In the genomic region with DNA sequence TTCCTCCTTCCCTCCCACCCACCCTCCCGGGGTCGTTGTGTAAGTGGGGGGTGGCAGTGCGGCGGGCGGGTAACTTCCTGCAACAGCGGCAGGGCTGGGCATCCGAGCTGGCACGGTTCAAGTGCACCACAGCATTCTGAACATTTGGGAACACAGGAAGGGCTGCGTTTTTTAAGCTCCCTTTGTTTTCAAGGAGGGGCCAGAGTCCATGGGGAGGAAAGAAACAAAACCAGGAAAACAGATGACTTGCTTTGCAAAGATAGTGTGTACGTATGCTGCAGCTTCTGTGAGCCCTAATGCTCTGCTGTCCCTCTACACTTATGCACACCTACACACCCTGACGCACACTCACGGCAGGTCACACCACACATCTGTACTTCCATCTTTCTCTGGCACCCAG, we compare ENCODE assay signal across 26 cellular contexts.
DNase-seq lines count a peak whose midpoint lies in the region; ATAC-seq and TF ChIP-seq lines count a peak whose summit lies in the region.
"Had no signal": no experiment of that assay in that cellular context is flagged by ENCODE, and none has a peak within 500 bp of the region (broad histone marks: within the 10 kb centered on the region; RNA-seq: fewer than 3 reads in every experiment).

No MANE protein-coding gene starts in this region.

- H3K9ac ChIP-seq in liver (ENCODE audit: low read depth in 1 of 2, low read length in 2 of 2): no peak overlapping the region

- no peak overlapping the region for H3K4me3 ChIP-seq in esophagus squamous epithelium
- H3K4me3 ChIP-seq in liver (ENCODE audit: low read depth in 1 of 3, low read length in 3 of 3): no peak overlapping the region
- no peak overlapping the region for H3K4me3 ChIP-seq in spleen
- H3K4me3 ChIP-seq: GM12878, SJSA1, transverse colon had no signal

- H3K9me3 ChIP-seq in esophagus squamous epithelium (no peaks in the 10 kb centered on the region), liver (ENCODE audit: control insufficient read depth in 4 of 4, low read length in 3 of 4) (no peaks in the 10 kb centered on the region), spleen (no peaks in the 10 kb centered on the region)
- H3K9me3 ChIP-seq: SJSA1, transverse colon had no signal

- no peaks in the 10 kb centered on the region for H3K9me3 Mint-ChIP-seq in activated T-cell treated with anti-CD3 and anti-CD28 coated beads, Interleukin-2, amount 50 U/mL, for 4 hours
- H3K9me3 Mint-ChIP-seq: activated CD4-positive, alpha-beta memory T cell treated with anti-CD3 and anti-CD28 coated beads, Interleukin-2, amount 10 ng/mL, durations not matched to agents 7 days and 5 days; HFFc6; stimulated activated naive CD8-positive, alpha-beta T cell treated with anti-CD3 and anti-CD28 coated beads, Interleukin-15, amount 100 ng/mL, for 72 hours had no signal

- no peak for ATAC-seq in activated T-cell treated with anti-CD3 and anti-CD28 coated beads, Interleukin-2, amount 50 U/mL, for 4 hours
- ATAC-seq: foreskin keratinocyte; GM12878; stimulated activated naive CD8-positive, alpha-beta T cell treated with anti-CD3 and anti-CD28 coated beads, Interleukin-15, amount 100 ng/mL, for 72 hours had no signal

- 51 to 85% methylated on average over 3 to 6 of the region's 12 CpGs for WGBS in esophagus squamous epithelium, 2 donors
- WGBS in liver: 66% methylated on average over 12 of the region's 12 CpGs
- 9 to 20% (median 14%) methylated on average over 6 to 12 of the region's 12 CpGs for WGBS in spleen, 5 donors

- peak; percentile 10 for DNase-seq in CD1c-positive myeloid dendritic cell (ENCODE audit: extremely low spot score)
- DNase-seq in esophagus squamous epithelium (lab: John Stamatoyannopoulos, UW): no peak
- peak; percentile 78 for DNase-seq in spleen
- DNase-seq in stimulated activated CD8-positive, alpha-beta memory T cell treated with anti-CD3 and anti-CD28 coated beads, Interleukin-4, amount 100 ng/mL, for 48 hours: no peak
- no peak for DNase-seq in activated T-cell treated with anti-CD3 and anti-CD28 coated beads, Interleukin-2, amount 50 U/mL, for 4 hours
- no peak for DNase-seq in COLO829 (ENCODE audit: low spot score)
- no peak for DNase-seq in stimulated activated CD4-positive, alpha-beta T cell treated with anti-CD3 and anti-CD28 coated beads, Interleukin-2, amount 100 ng/mL, for 24 hours
- DNase-seq: ACHN; activated CD4-positive, alpha-beta memory T cell treated with anti-CD3 and anti-CD28 coated beads, Interleukin-2, amount 10 ng/mL, durations not matched to agents 7 days and 5 days; activated CD4-positive, CD25-positive, alpha-beta regulatory T cell treated with anti-CD3 and anti-CD28 coated beads, Interleukin-2, amount 50 U/mL, for 72 hours; activated effector memory CD4-positive, alpha-beta T cell treated with anti-CD3 and anti-CD28 coated beads, Interleukin-2, amount 50 U/mL, for 16 hours; cerebellar nuclear complex; foreskin keratinocyte; HFFc6; islet precursor cell; MM.1S; NCI-H1436; NCI-H524; nucleus accumbens; stimulated activated naive CD8-positive, alpha-beta T cell treated with anti-CD3 and anti-CD28 coated beads, Interleukin-15, amount 100 ng/mL, for 72 hours; T-helper 1 cell; transverse colon had no signal

- H3K4me1 ChIP-seq in esophagus squamous epithelium (peaks cover 13 to 73% (median 48%) of the 10 kb centered on the region in 3 donors), liver (ENCODE audit: control insufficient read depth in 4 of 4, insufficient read depth in 4 of 4, low read length in 3 of 4) (peaks cover 6 to 21% (median 14%) of the 10 kb centered on the region in 4 donors), spleen (peaks cover 8 to 68% (median 34%) of the 10 kb centered on the region in 6 donors)
- H3K4me1 ChIP-seq: foreskin keratinocyte had no signal

- H3K36me3 Mint-ChIP-seq in activated T-cell treated with anti-CD3 and anti-CD28 coated beads, Interleukin-2, amount 50 U/mL, for 4 hours (ENCODE audit: insufficient read depth): no peaks in the 10 kb centered on the region

- H3K36me3 ChIP-seq in esophagus squamous epithelium (no peaks in the 10 kb centered on the region), liver (ENCODE audit: control insufficient read depth in 4 of 4, insufficient read depth in 3 of 4, low read depth in 1 of 4, low read length in 3 of 4) (no peaks in the 10 kb centered on the region), spleen (no peaks in the 10 kb centered on the region)
- H3K36me3 ChIP-seq: SJSA1, transverse colon had no signal

- H3K27me3 Mint-ChIP-seq in activated T-cell treated with anti-CD3 and anti-CD28 coated beads, Interleukin-2, amount 50 U/mL, for 4 hours (ENCODE audit: low read depth): peaks cover 6% of the 10 kb centered on the region

- H3K4me1 Mint-ChIP-seq in activated T-cell treated with anti-CD3 and anti-CD28 coated beads, Interleukin-2, amount 50 U/mL, for 4 hours (ENCODE audit: low read depth): peaks cover 7% of the 10 kb centered on the region

- TF ChIP-seq CTCF in esophagus squamous epithelium (IDR thresholded peaks at IDR 0.05) (no peak), liver (IDR thresholded peaks at IDR 0.05; ENCODE audit: low read depth, low read length, missing input control) (no peak), spleen (IDR thresholded peaks at IDR 0.05 in 8 of 11, conservative IDR thresholded peaks at IDR 0.05 in 3 of 11) (no peak)

- H3K27ac ChIP-seq in esophagus squamous epithelium (peak overlapping the region; percentile 9 to 95 (median 76)), liver (ENCODE audit: low read depth in 1 of 2, low read length in 2 of 2) (no peak overlapping the region), spleen (peak overlapping the region in 7 of 8 donors; percentile 68 to 92 (median 80))
- H3K27ac ChIP-seq: epithelial cell of prostate, foreskin keratinocyte, SJSA1 had no signal

- TF ChIP-seq RAD21 in liver (IDR thresholded peaks at IDR 0.05): no peak

- no peak overlapping the region for H3K4me3 Mint-ChIP-seq in activated T-cell treated with anti-CD3 and anti-CD28 coated beads, Interleukin-2, amount 50 U/mL, for 4 hours
- H3K4me3 Mint-ChIP-seq: activated CD4-positive, alpha-beta memory T cell treated with anti-CD3 and anti-CD28 coated beads, Interleukin-2, amount 10 ng/mL, durations not matched to agents 7 days and 5 days; HFFc6; stimulated activated naive CD8-positive, alpha-beta T cell treated with anti-CD3 and anti-CD28 coated beads, Interleukin-15, amount 100 ng/mL, for 72 hours had no signal

- intact Hi-C loops in esophagus squamous epithelium (cut with DNase I) (no loop called here), spleen (cut with DNase I; ENCODE audit: low total_unique reads) (no loop called here)

- H3K27me3 ChIP-seq in esophagus squamous epithelium (no peaks in the 10 kb centered on the region), liver (ENCODE audit: control insufficient read depth in 4 of 4, insufficient read depth in 4 of 4, low read length in 3 of 4) (no peaks in the 10 kb centered on the region), spleen (replicated peaks in 1 of 7) (peaks cover 0 to 9% (median 0%) of the 10 kb centered on the region in 7 donors)
- H3K27me3 ChIP-seq: SJSA1, transverse colon had no signal

- TF ChIP-seq POLR2A in esophagus squamous epithelium (IDR thresholded peaks at IDR 0.05): no peak
- peak in 1 of 3 donors; percentile 28 for TF ChIP-seq POLR2A in spleen (IDR thresholded peaks at IDR 0.05)

TF ChIP-seq in liver, 16 proteins besides CTCF, POLR2A, EP300 and RAD21:
- TF ChIP-seq SP1 (IDR thresholded peaks at IDR 0.05) (peak; percentile 22), FOXA2 (IDR thresholded peaks at IDR 0.05) (no peak), HNF4G (IDR thresholded peaks at IDR 0.05) (no peak), FOXA1 (IDR thresholded peaks at IDR 0.05) (no peak), RXRA (IDR thresholded peaks at IDR 0.05) (no peak), TAF1 (conservative IDR thresholded peaks at IDR 0.05) (no peak), JUND (IDR thresholded peaks at IDR 0.05) (no peak)
- TF ChIP-seq, protein P1, sequence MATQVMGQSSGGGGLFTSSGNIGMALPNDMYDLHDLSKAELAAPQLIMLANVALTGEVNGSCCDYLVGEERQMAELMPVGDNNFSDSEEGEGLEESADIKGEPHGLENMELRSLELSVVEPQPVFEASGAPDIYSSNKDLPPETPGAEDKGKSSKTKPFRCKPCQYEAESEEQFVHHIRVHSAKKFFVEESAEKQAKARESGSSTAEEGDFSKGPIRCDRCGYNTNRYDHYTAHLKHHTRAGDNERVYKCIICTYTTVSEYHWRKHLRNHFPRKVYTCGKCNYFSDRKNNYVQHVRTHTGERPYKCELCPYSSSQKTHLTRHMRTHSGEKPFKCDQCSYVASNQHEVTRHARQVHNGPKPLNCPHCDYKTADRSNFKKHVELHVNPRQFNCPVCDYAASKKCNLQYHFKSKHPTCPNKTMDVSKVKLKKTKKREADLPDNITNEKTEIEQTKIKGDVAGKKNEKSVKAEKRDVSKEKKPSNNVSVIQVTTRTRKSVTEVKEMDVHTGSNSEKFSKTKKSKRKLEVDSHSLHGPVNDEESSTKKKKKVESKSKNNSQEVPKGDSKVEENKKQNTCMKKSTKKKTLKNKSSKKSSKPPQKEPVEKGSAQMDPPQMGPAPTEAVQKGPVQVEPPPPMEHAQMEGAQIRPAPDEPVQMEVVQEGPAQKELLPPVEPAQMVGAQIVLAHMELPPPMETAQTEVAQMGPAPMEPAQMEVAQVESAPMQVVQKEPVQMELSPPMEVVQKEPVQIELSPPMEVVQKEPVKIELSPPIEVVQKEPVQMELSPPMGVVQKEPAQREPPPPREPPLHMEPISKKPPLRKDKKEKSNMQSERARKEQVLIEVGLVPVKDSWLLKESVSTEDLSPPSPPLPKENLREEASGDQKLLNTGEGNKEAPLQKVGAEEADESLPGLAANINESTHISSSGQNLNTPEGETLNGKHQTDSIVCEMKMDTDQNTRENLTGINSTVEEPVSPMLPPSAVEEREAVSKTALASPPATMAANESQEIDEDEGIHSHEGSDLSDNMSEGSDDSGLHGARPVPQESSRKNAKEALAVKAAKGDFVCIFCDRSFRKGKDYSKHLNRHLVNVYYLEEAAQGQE (IDR thresholded peaks at IDR 0.05): no peak
- TF ChIP-seq, protein P2, sequence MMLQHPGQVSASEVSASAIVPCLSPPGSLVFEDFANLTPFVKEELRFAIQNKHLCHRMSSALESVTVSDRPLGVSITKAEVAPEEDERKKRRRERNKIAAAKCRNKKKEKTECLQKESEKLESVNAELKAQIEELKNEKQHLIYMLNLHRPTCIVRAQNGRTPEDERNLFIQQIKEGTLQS (IDR thresholded peaks at IDR 0.05): no peak

Comparison
In these comparisons a context has a peak if more than half of its experiments do, and no peak if none do; other contexts are left out.
1. DNase-seq: peak in CD1c-positive myeloid dendritic cell (single experiment) and spleen (single experiment); none in esophagus squamous epithelium (single experiment), stimulated activated CD8-positive, alpha-beta memory T cell treated with anti-CD3 and anti-CD28 coated beads, Interleukin-4, amount 100 ng/mL, for 48 hours (single experiment), activated T-cell treated with anti-CD3 and anti-CD28 coated beads, Interleukin-2, amount 50 U/mL, for 4 hours (single experiment), COLO829 (single experiment) and stimulated activated CD4-positive, alpha-beta T cell treated with anti-CD3 and anti-CD28 coated beads, Interleukin-2, amount 100 ng/mL, for 24 hours (0 of 2).
2. H3K27ac ChIP-seq: peak in esophagus squamous epithelium (4 of 4) and spleen (7 of 8); none in liver (0 of 2).